Comparison of ENCODE assay signal across 23 cellular contexts in the genomic region with DNA sequence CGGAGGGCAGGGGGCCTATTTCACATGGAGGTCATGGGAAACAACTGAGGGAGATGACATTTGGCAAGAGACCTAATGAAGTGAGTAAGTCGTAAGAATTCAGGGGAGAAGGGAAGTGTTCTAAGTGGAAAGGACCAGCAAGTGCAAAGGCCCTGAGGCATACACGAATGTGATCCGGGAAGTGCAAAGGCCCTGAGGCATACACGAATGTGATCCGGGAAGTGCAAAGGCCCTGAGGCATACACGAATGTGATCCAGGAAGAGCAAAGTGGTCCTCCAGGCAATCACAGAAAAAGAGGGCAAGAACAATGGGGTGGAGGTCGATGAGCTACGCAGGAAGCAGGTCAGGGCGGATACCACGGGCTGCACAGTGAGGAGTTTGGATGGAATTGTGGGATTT. TPM values are rescaled to one million over a fixed set of nuclear protein-coding genes. Genes with fewer than 3 reads are reported as not detected.
DNase-seq lines count a peak whose midpoint lies in the region; ATAC-seq, FAIRE-seq and TF ChIP-seq lines count a peak whose summit lies in the region.
"Had no signal": no experiment of that assay in that cellular context is flagged by ENCODE, and none has a peak within 500 bp of the region (broad histone marks: within the 10 kb centered on the region; RNA-seq: fewer than 3 reads in every experiment).

No MANE protein-coding gene starts in this region.

- CTCF ChIA-PET in HepG2 (lab: Yijun Ruan, JAX; ENCODE audit: low intra/inter-chr PET ratio, low total read pairs) (no interaction called here), WTC11 (lab: Charles Lee) (no interaction called here), H1 (lab: Charles Lee; ENCODE audit: partially characterized antibody) (interaction anchor here (0.7 to 1.1 kb wide), 2 partner anchors 518 to 610 kb away, joined by 3 read pairs; no protein-coding TSS in a partner anchor)

- no peak for FAIRE-seq in HepG2 (lab: Jason Lieb, UNC)
- no peak for FAIRE-seq in H1 (lab: Jason Lieb, UNC)
- FAIRE-seq: A549, D721Med, G401.6, GM12891, GM19239 had no signal

- H3K9me3 Mint-ChIP-seq in WTC11 = peaks cover 10% of the 10 kb centered on the region
- H3K9me3 Mint-ChIP-seq: CD4-positive, alpha-beta T cell; CD8-positive, alpha-beta T cell had no signal

- POLR2A ChIA-PET in HepG2 (lab: Yijun Ruan, JAX) = no interaction called here
- POLR2A ChIA-PET in WTC11 (lab: Charles Lee) = interaction anchor here (1.0 kb wide), 1 partner anchor 150 kb away, joined by 4 read pairs; no protein-coding TSS in a partner anchor
- POLR2A ChIA-PET in H1 (lab: Charles Lee; ENCODE audit: partially characterized antibody) = interaction anchor here (0.6 to 1.4 kb wide), 3 partner anchors 13 to 69 kb away, joined by 3 to 5 read pairs (median 3); no protein-coding TSS in a partner anchor

- ATAC-seq in HepG2 (no peak), right lobe of liver (no peak), WTC11 (no peak), GM19395 (IDR thresholded peaks at IDR 0.05; ENCODE audit: unreplicated experiment) (no peak)
- ATAC-seq: A549; CD8-positive, alpha-beta T cell had no signal

- no peak for TF ChIP-seq POLR2A in HepG2 (IDR thresholded peaks at IDR 0.05; ENCODE audit: insufficient read depth in 1 of 2, low read depth in 2 of 2, low read length in 2 of 2)
- no peak for TF ChIP-seq POLR2A in right lobe of liver (IDR thresholded peaks at IDR 0.05)
- no peak for TF ChIP-seq POLR2A in H1 (IDR thresholded peaks at IDR 0.05; ENCODE audit: control extremely low read depth in 1 of 2, low read depth in 2 of 2, low read length in 2 of 2)

- no peak overlapping the region for H3K14ac ChIP-seq in H1 (ENCODE audit: insufficient read length)

- H2BK5ac ChIP-seq in H1 (ENCODE audit: low read depth, low read length) = no peak overlapping the region

- H3K4me1 ChIP-seq in HepG2 (ENCODE audit: insufficient read depth, low read length) (no peaks in the 10 kb centered on the region), right lobe of liver (no peaks in the 10 kb centered on the region), H1 (replicated peaks in 1 of 4; ENCODE audit: control insufficient read depth in 3 of 4, insufficient read depth in 4 of 4, low read length in 3 of 4) (no peaks in the 10 kb centered on the region)
- H3K4me1 ChIP-seq: A549, Caco-2 had no signal

- no peak overlapping the region for H2BK15ac ChIP-seq in H1 (ENCODE audit: low read length)

- H3K27ac Mint-ChIP-seq in WTC11 = no peak overlapping the region
- H3K27ac Mint-ChIP-seq: B cell; CD4-positive, alpha-beta T cell; CD8-positive, alpha-beta T cell had no signal

- H4K20me1 ChIP-seq in HepG2 (ENCODE audit: insufficient read depth, low read length) = no peaks in the 10 kb centered on the region
- no peaks in the 10 kb centered on the region for H4K20me1 ChIP-seq in H1 (replicated peaks in 1 of 2; ENCODE audit: control insufficient read depth in 1 of 2, insufficient read depth in 2 of 2, low read length in 2 of 2)
- H4K20me1 ChIP-seq: BLaER1 treated with 17β-estradiol and CSF1 and Interleukin-3, amounts not matched to agents 10 nM and 100 nM had no signal

- no peak overlapping the region for H2BK120ac ChIP-seq in H1 (replicated peaks; ENCODE audit: low read depth, low read length)

- H2AFZ ChIP-seq in HepG2 (ENCODE audit: low read length) = no peak overlapping the region
- H2AFZ ChIP-seq in H1 (ENCODE audit: low read length) = no peak overlapping the region

- H3K4me2 ChIP-seq in HepG2 (ENCODE audit: low read depth, low read length) (no peak overlapping the region), H1 (ENCODE audit: insufficient read depth in 1 of 2, low read depth in 2 of 2, low read length in 2 of 2) (no peak overlapping the region)
- H3K4me2 ChIP-seq: A549; BLaER1 treated with 17β-estradiol and CSF1 and Interleukin-3, amounts not matched to agents 10 nM and 100 nM had no signal

- no peak overlapping the region for H3K4ac ChIP-seq in H1 (replicated peaks; ENCODE audit: insufficient read length, low read depth, low read length)

- intact Hi-C loops in HepG2 (cut with micrococcal nuclease; ENCODE audit: unreplicated experiment) (no loop called here), right lobe of liver (cut with DNase I) (no loop called here)

- H3K4me1 Mint-ChIP-seq in WTC11 = peaks cover 18% of the 10 kb centered on the region

- no TSS peak for BruUV-seq in HepG2 (replicated peaks; lab: Mats Ljungman, UMichigan)

- no peak overlapping the region for H4K5ac ChIP-seq in H1 (ENCODE audit: insufficient read length, low read depth, low read length)

- H3K79me2 ChIP-seq in HepG2 (ENCODE audit: insufficient read depth, low read length) (no peaks in the 10 kb centered on the region), H1 (ENCODE audit: control insufficient read depth in 1 of 2, insufficient read depth in 2 of 2, low read length in 2 of 2) (no peaks in the 10 kb centered on the region)

- no peak for DNase-seq in HepG2 (ENCODE audit: low spot score)
- DNase-seq in right lobe of liver = no peak
- DNase-seq in WTC11 (ENCODE audit: low spot score) = no peak
- no peak for DNase-seq in H1 (ENCODE audit: low read depth in 1 of 2, low spot score in 2 of 2)
- DNase-seq in T-helper 9 cell = no peak
- no peak for DNase-seq in NCI-H510A (lab: John Stamatoyannopoulos, UW)
- DNase-seq: AML-193; Caco-2; Calu3; CD4-positive, alpha-beta T cell; CD8-positive, alpha-beta T cell; DMS79 treated with DMSO at 0.1 percent for 48 hours; GF-D8 had no signal

- H3K9me3 ChIP-seq in HepG2 (ENCODE audit: low read length) = no peaks in the 10 kb centered on the region
- no peaks in the 10 kb centered on the region for H3K9me3 ChIP-seq in right lobe of liver
- no peaks in the 10 kb centered on the region for H3K9me3 ChIP-seq in H1 (ENCODE audit: insufficient read depth in 2 of 2, low read depth in 1 of 2, low read length in 1 of 2)
- H3K9me3 ChIP-seq: A549; BLaER1 treated with 17β-estradiol and CSF1 and Interleukin-3, amounts not matched to agents 10 nM and 100 nM; Caco-2 had no signal

- no peaks in the 10 kb centered on the region for H3K36me3 Mint-ChIP-seq in WTC11
- H3K36me3 Mint-ChIP-seq: CD8-positive, alpha-beta T cell had no signal

- H3K23ac ChIP-seq in H1 (ENCODE audit: insufficient read length) = no peak overlapping the region

- no peak overlapping the region for H3K9ac ChIP-seq in HepG2 (ENCODE audit: insufficient read depth, low read depth, low read length)
- H3K9ac ChIP-seq in H1 (replicated peaks in 1 of 4; ENCODE audit: extremely low read depth in 1 of 4, low read depth in 3 of 4, low read length in 3 of 4) = no peak overlapping the region
- H3K9ac ChIP-seq: BLaER1 treated with 17β-estradiol and CSF1 and Interleukin-3, amounts not matched to agents 10 nM and 100 nM had no signal

- H3K27me3 Mint-ChIP-seq in WTC11 (ENCODE audit: low read depth) = no peaks in the 10 kb centered on the region

- no peaks in the 10 kb centered on the region for H3K79me1 ChIP-seq in H1 (ENCODE audit: low read depth, low read length)

- no peak overlapping the region for H3K56ac ChIP-seq in H1 (replicated peaks; ENCODE audit: insufficient read length, low read depth, low read length)

- 48% methylated on average over 11 of the region's 11 CpGs for WGBS in HepG2 (ENCODE audit: low lambda C conversion rate)
- WGBS in right lobe of liver (ENCODE audit: insufficient coverage, low coverage, low lambda C conversion rate, missing lambda C conversion rate) = 87% methylated on average over 8 of the region's 11 CpGs
- 96% methylated on average over 11 of the region's 11 CpGs; no CpG with 5 or more reads in 1 of the 2 experiments for WGBS in H1 (ENCODE audit: extremely low coverage in 1 of 2, insufficient coverage in 1 of 2, insufficient read length in 1 of 2, insufficient replicate concordance in 2 of 2, low coverage in 1 of 2, low lambda C conversion rate in 2 of 2, missing lambda C conversion rate in 1 of 2), 2 experiments

- no peaks in the 10 kb centered on the region for H3K23me2 ChIP-seq in H1 (ENCODE audit: low read depth, low read length)

- H2BK12ac ChIP-seq in H1 (ENCODE audit: low read depth, low read length) = no peak overlapping the region

- H3K27me3 ChIP-seq in HepG2 (ENCODE audit: control insufficient read depth in 1 of 2, insufficient read depth in 2 of 2, low read length in 2 of 2) = peaks cover 0 to 65% of the 10 kb centered on the region in 2 experiments; a peak in 4 of 5 replicates
- H3K27me3 ChIP-seq in right lobe of liver = no peaks in the 10 kb centered on the region
- H3K27me3 ChIP-seq in H1 (replicated peaks in 1 of 4; ENCODE audit: control insufficient read depth in 3 of 4, extremely low read depth in 1 of 4, insufficient read depth in 3 of 4, low read length in 3 of 4) = no peaks in the 10 kb centered on the region
- H3K27me3 ChIP-seq: BLaER1 treated with 17β-estradiol and CSF1 and Interleukin-3, amounts not matched to agents 10 nM and 100 nM had no signal

- in situ Hi-C loops in HepG2 (cut with HindIII; ENCODE audit: extremely low pct_ligation_motif_present, low pct_unique_long_range_greater_than_20kb) = no loop called here

- no peak overlapping the region for H2AK5ac ChIP-seq in H1 (ENCODE audit: low read depth, low read length)

- H3K4me3 ChIP-seq in HepG2 (replicated peaks in 1 of 3; ENCODE audit: insufficient read depth in 1 of 3, low read depth in 2 of 3, low read length in 3 of 3) = no peak overlapping the region
- H3K4me3 ChIP-seq in right lobe of liver = no peak overlapping the region
- no peak overlapping the region for H3K4me3 ChIP-seq in H1 (ENCODE audit: extremely low read depth in 1 of 4, insufficient read depth in 2 of 4, low read depth in 3 of 4, low read length in 4 of 4)
- H3K4me3 ChIP-seq: A549; BLaER1 treated with 17β-estradiol and CSF1 and Interleukin-3, amounts not matched to agents 10 nM and 100 nM had no signal

- no peak overlapping the region for H2BK20ac ChIP-seq in H1 (ENCODE audit: low read length)

- no peak overlapping the region for H3K18ac ChIP-seq in H1 (ENCODE audit: extremely low read depth, low read length)

- H3K36me3 ChIP-seq in HepG2 (replicated peaks in 1 of 2; ENCODE audit: control insufficient read depth in 1 of 2, insufficient read depth in 2 of 2, low read length in 2 of 2) (no peaks in the 10 kb centered on the region), right lobe of liver (no peaks in the 10 kb centered on the region), H1 (ENCODE audit: control insufficient read depth in 2 of 4, insufficient read depth in 4 of 4, low read length in 3 of 4) (no peaks in the 10 kb centered on the region; a peak in 1 of 8 replicates)
- H3K36me3 ChIP-seq: BLaER1 treated with 17β-estradiol and CSF1 and Interleukin-3, amounts not matched to agents 10 nM and 100 nM had no signal

- no peak for TF ChIP-seq EP300 in HepG2 (IDR thresholded peaks at IDR 0.05; ENCODE audit: low read depth in 2 of 2, low read length in 2 of 2)
- no peak for TF ChIP-seq EP300 in HepG2 (CRISPR knock-in tag; IDR thresholded peaks at IDR 0.05; ENCODE audit: borderline replicate concordance)
- TF ChIP-seq EP300 in H1 (IDR thresholded peaks at IDR 0.05; ENCODE audit: borderline replicate concordance in 1 of 2, low read depth in 2 of 2, low read length in 2 of 2) = no peak

- no peak overlapping the region for H4K91ac ChIP-seq in H1 (replicated peaks; ENCODE audit: insufficient read length, low read length)

- no peak overlapping the region for H3K4me3 Mint-ChIP-seq in WTC11
- H3K4me3 Mint-ChIP-seq: B cell; CD4-positive, alpha-beta T cell; CD8-positive, alpha-beta T cell had no signal

- H3K27ac ChIP-seq in HepG2 (ENCODE audit: extremely low read length, insufficient read depth, low read length) (no peak overlapping the region), right lobe of liver (no peak overlapping the region), H1 (ENCODE audit: low read depth, low read length) (no peak overlapping the region)
- H3K27ac ChIP-seq: 22Rv1; A549; BLaER1 treated with 17β-estradiol and CSF1 and Interleukin-3, amounts not matched to agents 10 nM and 100 nM; C4-2B had no signal

- TF ChIP-seq CTCF in HepG2 (CRISPR knock-in tag; IDR thresholded peaks at IDR 0.05) = no peak
- no peak for TF ChIP-seq CTCF in right lobe of liver (IDR thresholded peaks at IDR 0.05)
- no peak for TF ChIP-seq CTCF in WTC11 (IDR thresholded peaks at IDR 0.05)
- no peak for TF ChIP-seq CTCF in H1 (IDR thresholded peaks at IDR 0.05; ENCODE audit: control extremely low read depth in 1 of 3, insufficient read depth in 1 of 3, low read depth in 1 of 3, low read length in 3 of 3)

- TF ChIP-seq RAD21 in HepG2 (CRISPR knock-in tag; IDR thresholded peaks at IDR 0.05) (no peak), H1 (IDR thresholded peaks at IDR 0.05 in 1 of 2, conservative IDR thresholded peaks at IDR 0.05 in 1 of 2; ENCODE audit: low read depth in 2 of 2, low read length in 2 of 2) (no peak)

- H4K8ac ChIP-seq in H1 (ENCODE audit: extremely low read depth, insufficient read depth, low read length) = no peak overlapping the region; the same call in 1 of the 2 replicates

RNA-seq across cellular contexts. Expression of a gene that starts 24.2 kb away (rescaled TPM):
- 22.9 and 36.6 TPM in 2 replicates for total RNA-seq in HepG2 (2016; rRNA removed; fragmentation: Illumina TruSeq; extraction: Trizol)
- 6.8 and 7.3 TPM in 2 replicates for total RNA-seq in HepG2 (2016; cell fraction: cytosol; rRNA removed; fragmentation: Illumina TruSeq; extraction: Trizol; ENCODE audit: low read depth)
- 22.6 and 31.6 TPM in 2 replicates for total RNA-seq in HepG2 (2016; cell fraction: insoluble cytoplasmic fraction; rRNA removed; fragmentation: Illumina TruSeq; extraction: Trizol)
- total RNA-seq in HepG2 (2016; cell fraction: membrane; rRNA removed; fragmentation: Illumina TruSeq; extraction: Trizol) = 7.4 and 8.0 TPM in 2 replicates
- 22.2 and 23.8 TPM in 2 replicates for total RNA-seq in HepG2 (2016; cell fraction: nucleus; rRNA removed; fragmentation: Illumina TruSeq; extraction: Trizol)
- 12.6 and 12.9 TPM in 2 replicates for polyA plus RNA-seq in HepG2 (2011; rRNA removed)
- 9.3 and 11.0 TPM in 2 replicates for polyA plus RNA-seq in HepG2 (2011; cell fraction: cytosol; rRNA removed)
- 14.9 and 16.2 TPM in 2 replicates for polyA plus RNA-seq in HepG2 (2011; cell fraction: nucleus; rRNA removed)
- polyA plus RNA-seq in HepG2 (2012) = 10.6 and 14.3 TPM in 2 replicates
- 3.4 and 4.8 TPM in 2 replicates for polyA plus RNA-seq in HepG2 (2016; cell fraction: cytosol; fragmentation: Illumina TruSeq; extraction: Trizol; ENCODE audit: low read depth)
- polyA plus RNA-seq in HepG2 (2016; cell fraction: insoluble cytoplasmic fraction; fragmentation: Illumina TruSeq; extraction: Trizol; ENCODE audit: low read depth) = 23.3 and 23.8 TPM in 2 replicates
- 3.8 and 4.6 TPM in 2 replicates for polyA plus RNA-seq in HepG2 (2016; cell fraction: membrane; fragmentation: Illumina TruSeq; extraction: Trizol; ENCODE audit: low read depth)
- polyA plus RNA-seq in HepG2 (2016; cell fraction: nucleus; fragmentation: Illumina TruSeq; extraction: Trizol; ENCODE audit: insufficient read depth, low read depth) = 17.0 and 17.2 TPM in 2 replicates
- 28.4 and 31.4 TPM in 2 replicates for polyA minus RNA-seq in HepG2 (2011; rRNA and poly(A)+ RNA removed; ENCODE audit: low replicate concordance)
- polyA minus RNA-seq in HepG2 (2011; cell fraction: cytosol; rRNA and poly(A)+ RNA removed) = 19.6 and 19.7 TPM in 2 replicates
- polyA minus RNA-seq in HepG2 (2011; cell fraction: nucleus; rRNA and poly(A)+ RNA removed) = 41.3 and 44.3 TPM in 2 replicates
- total RNA-seq in right lobe of liver = 10 to 100 TPM in 5 of 6 experiments, 1 to 10 TPM in 1; 7.1 to 12.8 (median 10.5) TPM
- 39.6 to 45.7 TPM (median 40.2 TPM) in 3 replicates for total RNA-seq in WTC11 (2021)
- 44.2 and 44.4 TPM in 2 replicates for total RNA-seq in H1 (2021; fragmentation: NEBNext Ultra II Directional; extraction: Animal tissue kit (Norgen Biotek cat#: 25700))
- 23.2 and 25.5 TPM in 2 replicates for polyA plus RNA-seq in H1 (2011; rRNA removed)
- polyA plus RNA-seq in H1 (2011; cell fraction: cytosol; rRNA removed) = 28.3 TPM
- polyA plus RNA-seq in H1 (2011; cell fraction: nucleus; rRNA removed) = 27.7 TPM
- 30.1 to 41.3 TPM (median 33.8 TPM) in 4 replicates for polyA plus RNA-seq in H1 (2012, experiment 1 of 2)
- polyA plus RNA-seq in H1 (2012, experiment 2 of 2) = 2.3 TPM
- 26.5 TPM for polyA plus RNA-seq in H1 (2013, experiment 1 of 2)
- polyA plus RNA-seq in H1 (2013, experiment 2 of 2) = 25.7 TPM
- 78.4 and 86.5 TPM in 2 replicates for polyA minus RNA-seq in H1 (2011; rRNA and poly(A)+ RNA removed)
- polyA minus RNA-seq in H1 (2011; cell fraction: cytosol; rRNA and poly(A)+ RNA removed) = 32.3 TPM
- polyA minus RNA-seq in H1 (2011; cell fraction: nucleus; rRNA and poly(A)+ RNA removed) = 61.7 TPM
